23 cellular contexts compared by ENCODE assay signal in the genomic region with DNA sequence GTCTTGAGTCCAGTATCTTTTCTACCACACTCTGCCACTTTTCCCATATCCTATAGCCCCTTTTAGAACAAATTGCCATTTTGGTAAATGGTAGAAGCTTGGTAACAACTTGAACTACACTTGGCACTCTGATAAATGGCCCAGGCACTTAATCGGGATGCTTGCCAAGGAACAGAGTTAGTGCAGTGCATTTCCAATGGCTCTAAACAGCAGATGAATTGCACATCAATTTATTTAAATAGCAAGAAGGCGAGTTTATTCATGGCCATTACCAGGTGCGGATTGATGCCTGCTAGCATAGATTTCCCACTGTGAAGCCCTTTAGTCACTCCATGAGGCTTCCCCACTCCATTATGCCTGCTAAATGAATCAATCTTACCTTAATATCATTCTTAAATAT.
DNase-seq lines count a peak whose midpoint lies in the region; ATAC-seq, FAIRE-seq and TF ChIP-seq lines count a peak whose summit lies in the region.
"Had no signal": no experiment of that assay in that cellular context is flagged by ENCODE, and none has a peak within 500 bp of the region (broad histone marks: within the 10 kb centered on the region; RNA-seq: fewer than 3 reads in every experiment).

No MANE protein-coding gene starts in this region.

- H3K4me1 ChIP-seq in GM23338 (ENCODE audit: insufficient read depth) (peaks cover 31% of the 10 kb centered on the region), H1 (replicated peaks in 1 of 4; ENCODE audit: control insufficient read depth in 3 of 4, insufficient read depth in 4 of 4, low read length in 3 of 4) (peaks cover 3 to 13% (median 10%) of the 10 kb centered on the region in 4 experiments), endodermal cell (ENCODE audit: control insufficient read depth, insufficient read depth, low read length) (no peaks in the 10 kb centered on the region), osteoblast (ENCODE audit: insufficient read depth, low read length) (no peaks in the 10 kb centered on the region)
- H3K4me1 ChIP-seq: ascending aorta, psoas muscle had no signal

- no peaks in the 10 kb centered on the region; the same call in 2 of the 3 replicates for H3K9me3 Mint-ChIP-seq in GM23338
- H3K9me3 Mint-ChIP-seq in endodermal cell: no peaks in the 10 kb centered on the region
- H3K9me3 Mint-ChIP-seq: activated T-helper 17 cell treated with anti-CD3 and anti-CD28 coated beads, Interleukin-2, amount 50 U/mL, for 72 hours; neural progenitor cell had no signal

- H2BK20ac ChIP-seq in H1 (ENCODE audit: low read length): no peak overlapping the region

- no peak overlapping the region for H3K18ac ChIP-seq in H1 (ENCODE audit: extremely low read depth, low read length)

- no peak overlapping the region for H3K23ac ChIP-seq in H1 (ENCODE audit: insufficient read length)

- H3K36me3 ChIP-seq in GM23338 (ENCODE audit: insufficient read depth): no peaks in the 10 kb centered on the region
- H3K36me3 ChIP-seq in H1 (ENCODE audit: control insufficient read depth in 2 of 4, insufficient read depth in 4 of 4, low read length in 3 of 4): no peaks in the 10 kb centered on the region
- H3K36me3 ChIP-seq in endodermal cell (ENCODE audit: control insufficient read depth, insufficient read depth, low read length): no peaks in the 10 kb centered on the region
- H3K36me3 ChIP-seq in osteoblast (ENCODE audit: insufficient read depth, low read length): no peaks in the 10 kb centered on the region
- H3K36me3 ChIP-seq: ascending aorta, neural progenitor cell, transverse colon had no signal

- H3K4me1 Mint-ChIP-seq in GM23338 (peaks cover 38% of the 10 kb centered on the region), endodermal cell (peaks cover 29% of the 10 kb centered on the region)
- H3K4me1 Mint-ChIP-seq: activated T-helper 17 cell treated with anti-CD3 and anti-CD28 coated beads, Interleukin-2, amount 50 U/mL, for 72 hours; CD4-positive, CD25-positive, alpha-beta regulatory T cell; central memory CD8-positive, alpha-beta T cell had no signal

- no peak; the same call in 2 of the 3 replicates for ATAC-seq in GM23338
- ATAC-seq: activated T-helper 17 cell treated with anti-CD3 and anti-CD28 coated beads, Interleukin-2, amount 50 U/mL, for 72 hours; psoas muscle had no signal

- TF ChIP-seq POLR2A in H1 (IDR thresholded peaks at IDR 0.05; ENCODE audit: control extremely low read depth in 1 of 2, low read depth in 2 of 2, low read length in 2 of 2): no peak

- WGBS in H1 (ENCODE audit: extremely low coverage in 1 of 2, insufficient coverage in 1 of 2, insufficient read length in 1 of 2, insufficient replicate concordance in 2 of 2, low coverage in 1 of 2, low lambda C conversion rate in 2 of 2, missing lambda C conversion rate in 1 of 2), 2 experiments: 44% methylated on average over 3 of the region's 3 CpGs; no CpG with 5 or more reads in 1 of the 2 experiments
- WGBS in endodermal cell (ENCODE audit: insufficient coverage in 1 of 2, insufficient read length in 1 of 2), 2 experiments: 61 to 70% methylated on average over 3 of the region's 3 CpGs

- H3K9me2 ChIP-seq in GM23338 (ENCODE audit: insufficient read depth): no peaks in the 10 kb centered on the region

- no peak overlapping the region for H3K4me3 ChIP-seq in GM23338
- H3K4me3 ChIP-seq in H1 (ENCODE audit: extremely low read depth in 1 of 4, insufficient read depth in 2 of 4, low read depth in 3 of 4, low read length in 4 of 4): no peak overlapping the region
- H3K4me3 ChIP-seq in endodermal cell (ENCODE audit: low read length): no peak overlapping the region
- no peak overlapping the region for H3K4me3 ChIP-seq in osteoblast (ENCODE audit: insufficient read depth, low read length)
- H3K4me3 ChIP-seq: ascending aorta, neural progenitor cell, PC-9, psoas muscle, transverse colon had no signal

- H3K27ac Mint-ChIP-seq in GM23338 (no peak overlapping the region), endodermal cell (no peak overlapping the region)
- H3K27ac Mint-ChIP-seq: activated naive CD8-positive, alpha-beta T cell; activated T-helper 17 cell treated with anti-CD3 and anti-CD28 coated beads, Interleukin-2, amount 50 U/mL, for 72 hours; CD4-positive, CD25-positive, alpha-beta regulatory T cell; neural progenitor cell had no signal

- H3K9ac ChIP-seq in H1 (replicated peaks in 1 of 4; ENCODE audit: extremely low read depth in 1 of 4, low read depth in 3 of 4, low read length in 3 of 4) (no peak overlapping the region), endodermal cell (ENCODE audit: extremely low read depth, low read length, poor library complexity, severe bottlenecking) (no peak overlapping the region)
- H3K9ac ChIP-seq: neural progenitor cell had no signal

- 0 out of 2 replicates have a peak overlapping the region, but pooled peaks have one; percentile 40 for H3K4me2 ChIP-seq in GM23338
- H3K4me2 ChIP-seq in H1 (ENCODE audit: insufficient read depth in 1 of 2, low read depth in 2 of 2, low read length in 2 of 2): no peak overlapping the region; a peak in 1 of 4 replicates
- H3K4me2 ChIP-seq in osteoblast (ENCODE audit: insufficient read depth, low read length): no peak overlapping the region
- H3K4me2 ChIP-seq: neural progenitor cell, PC-9 had no signal

- no peak overlapping the region for H4K91ac ChIP-seq in H1 (replicated peaks; ENCODE audit: insufficient read length, low read length)

- no peak overlapping the region for H3K4ac ChIP-seq in H1 (replicated peaks; ENCODE audit: insufficient read length, low read depth, low read length)

- no peak overlapping the region for H3K56ac ChIP-seq in H1 (replicated peaks; ENCODE audit: insufficient read length, low read depth, low read length)

- H3K27ac ChIP-seq in GM23338 (ENCODE audit: low read depth) (no peak overlapping the region), H1 (ENCODE audit: low read depth, low read length) (no peak overlapping the region), endodermal cell (ENCODE audit: low read depth, low read length) (no peak overlapping the region), osteoblast (ENCODE audit: low read depth, low read length) (no peak overlapping the region)
- H3K27ac ChIP-seq: ascending aorta, neural progenitor cell, PC-9, psoas muscle, transverse colon had no signal

- H3K4me3 Mint-ChIP-seq in GM23338 (no peak overlapping the region), endodermal cell (no peak overlapping the region)
- H3K4me3 Mint-ChIP-seq: activated naive CD8-positive, alpha-beta T cell; activated T-helper 17 cell treated with anti-CD3 and anti-CD28 coated beads, Interleukin-2, amount 50 U/mL, for 72 hours; CD4-positive, CD25-positive, alpha-beta regulatory T cell; central memory CD8-positive, alpha-beta T cell; neural progenitor cell had no signal

- H3K36me3 Mint-ChIP-seq in GM23338 (ENCODE audit: low read depth) (no peaks in the 10 kb centered on the region), endodermal cell (ENCODE audit: low read depth) (no peaks in the 10 kb centered on the region)
- H3K36me3 Mint-ChIP-seq: activated naive CD8-positive, alpha-beta T cell; CD4-positive, CD25-positive, alpha-beta regulatory T cell; neural progenitor cell had no signal

- CTCF ChIA-PET in H1 (lab: Charles Lee; ENCODE audit: partially characterized antibody): interaction anchor here (2.4 to 2.6 kb wide), 2 partner anchors 8 to 26 kb away, joined by 7 to 9 read pairs; no protein-coding TSS in a partner anchor

- no peak overlapping the region for H2AK5ac ChIP-seq in H1 (ENCODE audit: low read depth, low read length)

- no peaks in the 10 kb centered on the region for H3K9me3 ChIP-seq in H1 (ENCODE audit: insufficient read depth in 2 of 2, low read depth in 1 of 2, low read length in 1 of 2)
- no peaks in the 10 kb centered on the region for H3K9me3 ChIP-seq in endodermal cell (ENCODE audit: control insufficient read depth, low read length)
- no peaks in the 10 kb centered on the region for H3K9me3 ChIP-seq in osteoblast (ENCODE audit: low read depth, low read length)
- H3K9me3 ChIP-seq: ascending aorta, psoas muscle, transverse colon had no signal

- no peak overlapping the region for H3K14ac ChIP-seq in H1 (ENCODE audit: insufficient read length)

- H3K23me2 ChIP-seq in H1 (ENCODE audit: low read depth, low read length): no peaks in the 10 kb centered on the region; the same call in 1 of the 2 replicates

- H3K27me3 ChIP-seq in GM23338 (ENCODE audit: insufficient read depth) (no peaks in the 10 kb centered on the region), H1 (replicated peaks in 1 of 4; ENCODE audit: control insufficient read depth in 3 of 4, extremely low read depth in 1 of 4, insufficient read depth in 3 of 4, low read length in 3 of 4) (no peaks in the 10 kb centered on the region), endodermal cell (ENCODE audit: control insufficient read depth, insufficient read depth, low read length, poor library complexity, severe bottlenecking) (no peaks in the 10 kb centered on the region), osteoblast (ENCODE audit: insufficient read depth, low read length) (no peaks in the 10 kb centered on the region)
- H3K27me3 ChIP-seq: ascending aorta, neural progenitor cell, transverse colon had no signal

- no peak overlapping the region for H2BK5ac ChIP-seq in H1 (ENCODE audit: low read depth, low read length)

- no peak overlapping the region for H2BK15ac ChIP-seq in H1 (ENCODE audit: low read length)

- no peak overlapping the region for H2AFZ ChIP-seq in GM23338
- no peak overlapping the region for H2AFZ ChIP-seq in H1 (ENCODE audit: low read length)
- no peak overlapping the region for H2AFZ ChIP-seq in osteoblast (ENCODE audit: low read length)
- H2AFZ ChIP-seq: neural progenitor cell, PC-9 had no signal

- no peak overlapping the region for H2BK120ac ChIP-seq in H1 (replicated peaks; ENCODE audit: low read depth, low read length)

- no peak for DNase-seq in GM23338 (ENCODE audit: low spot score)
- DNase-seq in NCI-H128 (lab: John Stamatoyannopoulos, UW; ENCODE audit: unreplicated experiment): peak; percentile 68
- peak; percentile 52 for DNase-seq in NCI-H446 treated with DMSO at 0.1 percent for 48 hours (lab: John Stamatoyannopoulos, UW)
- no peak for DNase-seq in H1 (ENCODE audit: low read depth in 1 of 2, low spot score in 2 of 2)
- DNase-seq in NCI-H1694 treated with DMSO at 0.1 percent for 48 hours (lab: John Stamatoyannopoulos, UW): no peak
- no peak for DNase-seq in endodermal cell
- DNase-seq in osteoblast (ENCODE audit: insufficient read length, low spot score, missing footprints): no peak
- DNase-seq in stimulated activated CD4-positive, alpha-beta T cell treated with anti-CD3 and anti-CD28 coated beads, Interleukin-15, amount 100 ng/mL, for 24 hours: no peak
- DNase-seq: activated CD4-positive, alpha-beta T cell treated with anti-CD3 and anti-CD28 coated beads, Interleukin-2, amount 50 U/mL, for 48 hours; activated CD8-positive, alpha-beta memory T cell treated with anti-CD3 and anti-CD28 coated beads, Interleukin-2, amount 50 U/mL, for 4 hours; CD4-positive, CD25-positive, alpha-beta regulatory T cell; glutamatergic neuron; KBM-7; PC-9; psoas muscle; SIG-M5; stimulated activated CD4-positive, alpha-beta T cell treated with anti-CD3 and anti-CD28 coated beads, Interleukin-1b, Interleukin-23, amount 100 ng/mL, for 48 hours; transverse colon had no signal

- no peaks in the 10 kb centered on the region for H3F3A ChIP-seq in GM23338 (replicated peaks; ENCODE audit: low read depth)

- H3K27me3 Mint-ChIP-seq in GM23338 (ENCODE audit: insufficient read depth, low read depth, poor library complexity): peaks cover 6% of the 10 kb centered on the region
- H3K27me3 Mint-ChIP-seq in endodermal cell (ENCODE audit: insufficient read depth): no peaks in the 10 kb centered on the region
- H3K27me3 Mint-ChIP-seq: activated naive CD8-positive, alpha-beta T cell; activated T-helper 17 cell treated with anti-CD3 and anti-CD28 coated beads, Interleukin-2, amount 50 U/mL, for 72 hours; CD4-positive, CD25-positive, alpha-beta regulatory T cell; central memory CD8-positive, alpha-beta T cell had no signal

- TF ChIP-seq RAD21 in H1 (IDR thresholded peaks at IDR 0.05 in 1 of 2, conservative IDR thresholded peaks at IDR 0.05 in 1 of 2; ENCODE audit: low read depth in 2 of 2, low read length in 2 of 2): no peak

- H2BK12ac ChIP-seq in H1 (ENCODE audit: low read depth, low read length): no peak overlapping the region

- H4K20me1 ChIP-seq in GM23338 (replicated peaks; ENCODE audit: insufficient read depth) (no peaks in the 10 kb centered on the region), H1 (replicated peaks in 1 of 2; ENCODE audit: control insufficient read depth in 1 of 2, insufficient read depth in 2 of 2, low read length in 2 of 2) (no peaks in the 10 kb centered on the region), osteoblast (ENCODE audit: insufficient read depth, low read length) (no peaks in the 10 kb centered on the region)

- H3K79me2 ChIP-seq in GM23338 (replicated peaks; ENCODE audit: insufficient read depth) (no peaks in the 10 kb centered on the region), H1 (ENCODE audit: control insufficient read depth in 1 of 2, insufficient read depth in 2 of 2, low read length in 2 of 2) (no peaks in the 10 kb centered on the region), osteoblast (ENCODE audit: insufficient read depth, low read length) (no peaks in the 10 kb centered on the region)

- no peak for TF ChIP-seq EP300 in H1 (IDR thresholded peaks at IDR 0.05; ENCODE audit: borderline replicate concordance in 1 of 2, low read depth in 2 of 2, low read length in 2 of 2)

- no peaks in the 10 kb centered on the region for H3K79me1 ChIP-seq in H1 (ENCODE audit: low read depth, low read length)

- TF ChIP-seq CTCF in GM23338 (conservative IDR thresholded peaks at IDR 0.05; ENCODE audit: low read depth in 2 of 2): no peak
- TF ChIP-seq CTCF in H1 (IDR thresholded peaks at IDR 0.05; ENCODE audit: control extremely low read depth in 1 of 3, insufficient read depth in 1 of 3, low read depth in 1 of 3, low read length in 3 of 3): no peak
- TF ChIP-seq CTCF in endodermal cell (conservative IDR thresholded peaks at IDR 0.05): no peak
- TF ChIP-seq CTCF in osteoblast (IDR thresholded peaks at IDR 0.05; ENCODE audit: extremely low read depth, low read depth, low read length): no peak

- no peak overlapping the region for H4K8ac ChIP-seq in H1 (ENCODE audit: extremely low read depth, insufficient read depth, low read length)

- FAIRE-seq in H1 (lab: Jason Lieb, UNC): no peak

- POLR2A ChIA-PET in H1 (lab: Charles Lee; ENCODE audit: partially characterized antibody): no interaction called here

- H4K5ac ChIP-seq in H1 (ENCODE audit: insufficient read length, low read depth, low read length): no peak overlapping the region

Comparison
In these comparisons a context has a peak if more than half of its experiments do, and no peak if none do; other contexts are left out.
1. DNase-seq: peak in NCI-H128 (single experiment) and NCI-H446 treated with DMSO at 0.1 percent for 48 hours (single experiment); none in GM23338 (single experiment), H1 (0 of 2), NCI-H1694 treated with DMSO at 0.1 percent for 48 hours (single experiment), endodermal cell (single experiment), osteoblast (single experiment) and stimulated activated CD4-positive, alpha-beta T cell treated with anti-CD3 and anti-CD28 coated beads, Interleukin-15, amount 100 ng/mL, for 24 hours (single experiment).